1 cellular context compared by ENCODE assay signal in the genomic region with DNA sequence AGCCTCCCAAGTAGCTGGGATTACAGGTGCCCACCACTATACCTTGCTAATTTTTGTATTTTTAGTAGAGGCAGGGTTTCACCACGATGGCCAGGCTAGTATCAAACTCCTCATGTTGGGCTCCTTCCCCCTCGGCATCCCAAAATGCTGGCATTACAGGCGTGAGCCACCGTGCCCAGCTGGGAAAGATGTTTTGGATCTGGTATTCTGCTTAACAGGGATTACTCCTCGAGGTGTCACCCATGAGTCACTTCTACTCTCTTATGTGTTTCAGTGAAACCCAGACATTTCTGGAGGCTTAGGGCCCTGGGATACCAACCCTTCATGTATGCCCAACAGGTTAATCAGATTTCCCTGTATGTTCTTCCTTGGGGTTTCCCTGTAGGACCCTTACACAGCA.
TF ChIP-seq lines count a peak whose summit lies in the region.

No MANE protein-coding gene starts in this region.

TF ChIP-seq in GM12878, 131 proteins besides CTCF, POLR2A, EP300 and RAD21:
- no peak for TF ChIP-seq PAX5 (IDR thresholded peaks at IDR 0.05; ENCODE audit: borderline replicate concordance, low read depth, low read length)
- TF ChIP-seq, protein P1, sequence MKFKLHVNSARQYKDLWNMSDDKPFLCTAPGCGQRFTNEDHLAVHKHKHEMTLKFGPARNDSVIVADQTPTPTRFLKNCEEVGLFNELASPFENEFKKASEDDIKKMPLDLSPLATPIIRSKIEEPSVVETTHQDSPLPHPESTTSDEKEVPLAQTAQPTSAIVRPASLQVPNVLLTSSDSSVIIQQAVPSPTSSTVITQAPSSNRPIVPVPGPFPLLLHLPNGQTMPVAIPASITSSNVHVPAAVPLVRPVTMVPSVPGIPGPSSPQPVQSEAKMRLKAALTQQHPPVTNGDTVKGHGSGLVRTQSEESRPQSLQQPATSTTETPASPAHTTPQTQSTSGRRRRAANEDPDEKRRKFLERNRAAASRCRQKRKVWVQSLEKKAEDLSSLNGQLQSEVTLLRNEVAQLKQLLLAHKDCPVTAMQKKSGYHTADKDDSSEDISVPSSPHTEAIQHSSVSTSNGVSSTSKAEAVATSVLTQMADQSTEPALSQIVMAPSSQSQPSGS (IDR thresholded peaks at IDR 0.05; ENCODE audit: low read length), result no peak
- no peak for TF ChIP-seq YBX1 (IDR thresholded peaks at IDR 0.05)
- TF ChIP-seq BHLHE40 (IDR thresholded peaks at IDR 0.05; ENCODE audit: borderline replicate concordance in 1 of 2, low read depth in 2 of 2, low read length in 1 of 2), result no peak
- TF ChIP-seq NR2C1 (IDR thresholded peaks at IDR 0.05), result no peak
- TF ChIP-seq, protein P2, sequence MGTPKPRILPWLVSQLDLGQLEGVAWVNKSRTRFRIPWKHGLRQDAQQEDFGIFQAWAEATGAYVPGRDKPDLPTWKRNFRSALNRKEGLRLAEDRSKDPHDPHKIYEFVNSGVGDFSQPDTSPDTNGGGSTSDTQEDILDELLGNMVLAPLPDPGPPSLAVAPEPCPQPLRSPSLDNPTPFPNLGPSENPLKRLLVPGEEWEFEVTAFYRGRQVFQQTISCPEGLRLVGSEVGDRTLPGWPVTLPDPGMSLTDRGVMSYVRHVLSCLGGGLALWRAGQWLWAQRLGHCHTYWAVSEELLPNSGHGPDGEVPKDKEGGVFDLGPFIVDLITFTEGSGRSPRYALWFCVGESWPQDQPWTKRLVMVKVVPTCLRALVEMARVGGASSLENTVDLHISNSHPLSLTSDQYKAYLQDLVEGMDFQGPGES (IDR thresholded peaks at IDR 0.05), result no peak
- TF ChIP-seq ASH2L (IDR thresholded peaks at IDR 0.05; ENCODE audit: borderline replicate concordance, low read depth), result no peak
- no peak for TF ChIP-seq CBX5 (IDR thresholded peaks at IDR 0.05; ENCODE audit: low read depth)
- TF ChIP-seq STAT1 (conservative IDR thresholded peaks at IDR 0.05), result no peak
